In the genomic region with DNA sequence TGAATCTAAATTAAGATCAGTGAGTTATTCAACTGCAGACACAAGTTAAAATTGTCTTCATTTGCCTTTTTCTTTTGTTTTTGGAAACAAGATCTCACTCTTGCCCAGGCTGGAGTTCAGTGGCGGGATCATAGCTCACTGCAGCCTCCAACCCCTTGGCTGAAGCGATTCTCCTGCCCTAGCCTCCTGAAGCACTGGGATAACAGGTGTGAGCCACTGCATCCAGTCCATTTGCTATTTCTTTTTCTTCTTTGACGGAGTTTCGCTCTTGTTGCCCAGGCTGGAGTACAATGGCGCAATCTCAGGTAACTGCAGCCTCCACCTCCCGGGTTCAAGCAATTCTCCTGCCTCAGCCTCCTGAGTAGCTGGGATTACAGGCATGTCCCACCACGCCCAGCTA, we compare ENCODE assay signal across 1 cellular context.
TF ChIP-seq lines count a peak whose summit lies in the region.

No MANE protein-coding gene starts in this region.

TF ChIP-seq in HepG2, 621 proteins besides CTCF, POLR2A, EP300 and RAD21:
- TF ChIP-seq, protein P1, sequence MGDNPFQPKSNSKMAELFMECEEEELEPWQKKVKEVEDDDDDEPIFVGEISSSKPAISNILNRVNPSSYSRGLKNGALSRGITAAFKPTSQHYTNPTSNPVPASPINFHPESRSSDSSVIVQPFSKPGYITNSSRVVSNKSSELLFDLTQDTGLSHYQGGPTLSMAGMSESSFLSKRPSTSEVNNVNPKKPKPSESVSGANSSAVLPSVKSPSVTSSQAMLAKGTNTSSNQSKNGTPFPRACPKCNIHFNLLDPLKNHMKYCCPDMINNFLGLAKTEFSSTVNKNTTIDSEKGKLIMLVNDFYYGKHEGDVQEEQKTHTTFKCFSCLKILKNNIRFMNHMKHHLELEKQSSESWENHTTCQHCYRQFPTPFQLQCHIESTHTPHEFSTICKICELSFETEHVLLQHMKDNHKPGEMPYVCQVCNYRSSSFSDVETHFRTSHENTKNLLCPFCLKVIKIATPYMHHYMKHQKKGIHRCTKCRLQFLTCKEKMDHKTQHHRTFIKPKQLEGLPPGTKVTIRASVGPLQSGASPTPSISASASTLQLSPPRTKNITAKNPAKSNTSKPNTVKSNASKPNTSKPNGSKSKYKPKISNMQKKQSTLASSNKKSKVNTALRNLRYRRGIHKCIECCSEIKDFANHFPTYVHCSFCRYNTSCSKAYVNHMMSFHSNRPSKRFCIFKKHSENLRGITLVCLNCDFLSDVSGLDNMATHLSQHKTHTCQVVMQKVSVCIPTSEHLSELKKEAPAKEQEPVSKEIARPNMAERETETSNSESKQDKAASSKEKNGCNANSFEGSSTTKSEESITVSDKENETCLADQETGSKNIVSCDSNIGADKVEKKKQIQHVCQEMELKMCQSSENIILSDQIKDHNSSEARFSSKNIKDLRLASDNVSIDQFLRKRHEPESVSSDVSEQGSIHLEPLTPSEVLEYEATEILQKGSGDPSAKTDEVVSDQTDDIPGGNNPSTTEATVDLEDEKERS (CRISPR knock-in tag; IDR thresholded peaks at IDR 0.05): no peak
- TF ChIP-seq, protein P2, sequence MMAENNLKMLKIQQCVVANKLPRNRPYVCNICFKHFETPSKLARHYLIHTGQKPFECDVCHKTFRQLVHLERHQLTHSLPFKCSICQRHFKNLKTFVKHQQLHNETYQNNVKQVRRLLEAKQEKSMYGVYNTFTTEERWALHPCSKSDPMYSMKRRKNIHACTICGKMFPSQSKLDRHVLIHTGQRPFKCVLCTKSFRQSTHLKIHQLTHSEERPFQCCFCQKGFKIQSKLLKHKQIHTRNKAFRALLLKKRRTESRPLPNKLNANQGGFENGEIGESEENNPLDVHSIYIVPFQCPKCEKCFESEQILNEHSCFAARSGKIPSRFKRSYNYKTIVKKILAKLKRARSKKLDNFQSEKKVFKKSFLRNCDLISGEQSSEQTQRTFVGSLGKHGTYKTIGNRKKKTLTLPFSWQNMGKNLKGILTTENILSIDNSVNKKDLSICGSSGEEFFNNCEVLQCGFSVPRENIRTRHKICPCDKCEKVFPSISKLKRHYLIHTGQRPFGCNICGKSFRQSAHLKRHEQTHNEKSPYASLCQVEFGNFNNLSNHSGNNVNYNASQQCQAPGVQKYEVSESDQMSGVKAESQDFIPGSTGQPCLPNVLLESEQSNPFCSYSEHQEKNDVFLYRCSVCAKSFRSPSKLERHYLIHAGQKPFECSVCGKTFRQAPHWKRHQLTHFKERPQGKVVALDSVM (CRISPR knock-in tag; IDR thresholded peaks at IDR 0.05): peak; percentile 56
- TF ChIP-seq ZBTB43 (CRISPR knock-in tag; conservative IDR thresholded peaks at IDR 0.05) (no peak), RBM22 (optimal IDR thresholded peaks at IDR 0.05; ENCODE audit: low read length) (no peak)
